ENCODE assay signal across 25 cellular contexts in genomic region chr7:159157714-159158113, GRCh38. TPM values are rescaled to one million over a fixed set of nuclear protein-coding genes. Genes with fewer than 3 reads are reported as not detected.
DNase-seq lines count a peak whose midpoint lies in the region; TF ChIP-seq lines count a peak whose summit lies in the region.
"Had no signal": no experiment of that assay in that cellular context is flagged by ENCODE, and none has a peak within 500 bp of the region (broad histone marks: within the 10 kb centered on the region; RNA-seq: fewer than 3 reads in every experiment).

No MANE protein-coding gene starts in this region.

- H3K4me3 Mint-ChIP-seq in osteocyte (ENCODE audit: unreplicated experiment) = no peak overlapping the region
- H3K4me3 Mint-ChIP-seq: CD14-positive monocyte; CD4-positive, alpha-beta memory T cell; CD4-positive, CD25-positive, alpha-beta regulatory T cell; CD8-positive, alpha-beta memory T cell had no signal

- no peak for TF ChIP-seq POLR2A in esophagus muscularis mucosa (IDR thresholded peaks at IDR 0.05; ENCODE audit: low read depth)

- no peak overlapping the region for H3K27ac Mint-ChIP-seq in osteocyte (ENCODE audit: unreplicated experiment)
- H3K27ac Mint-ChIP-seq: CD14-positive monocyte; CD4-positive, alpha-beta memory T cell; CD4-positive, CD25-positive, alpha-beta regulatory T cell; CD8-positive, alpha-beta memory T cell had no signal

- H3K36me3 Mint-ChIP-seq in osteocyte (ENCODE audit: unreplicated experiment) = no peaks in the 10 kb centered on the region
- H3K36me3 Mint-ChIP-seq: CD14-positive monocyte; CD4-positive, alpha-beta memory T cell; CD4-positive, CD25-positive, alpha-beta regulatory T cell; CD8-positive, alpha-beta memory T cell had no signal

- H3K27ac ChIP-seq in esophagus muscularis mucosa (replicated peaks in 1 of 4) = no peak overlapping the region
- H3K27ac ChIP-seq: 22Rv1, BLaER1 had no signal

- H3K9me3 Mint-ChIP-seq in osteocyte (ENCODE audit: unreplicated experiment) = no peaks in the 10 kb centered on the region
- H3K9me3 Mint-ChIP-seq: CD14-positive monocyte; CD4-positive, CD25-positive, alpha-beta regulatory T cell; CD8-positive, alpha-beta memory T cell had no signal

- no peaks in the 10 kb centered on the region for H3K27me3 Mint-ChIP-seq in osteocyte (ENCODE audit: unreplicated experiment)

- peaks cover 0 to 7% (median 0%) of the 10 kb centered on the region in 4 donors for H3K27me3 ChIP-seq in esophagus muscularis mucosa
- H3K27me3 ChIP-seq: BE2C, BLaER1 had no signal

- no peaks in the 10 kb centered on the region for H3K36me3 ChIP-seq in esophagus muscularis mucosa
- H3K36me3 ChIP-seq: BE2C, BLaER1 had no signal

- no peaks in the 10 kb centered on the region for H3K9me3 ChIP-seq in esophagus muscularis mucosa
- H3K9me3 ChIP-seq: BE2C, BLaER1 had no signal

- no peaks in the 10 kb centered on the region for H3K4me1 ChIP-seq in esophagus muscularis mucosa
- H3K4me1 ChIP-seq: BE2C had no signal

- H3K4me3 ChIP-seq in esophagus muscularis mucosa = no peak overlapping the region
- H3K4me3 ChIP-seq: BLaER1, GM12878 had no signal

- no peaks in the 10 kb centered on the region for H3K4me1 Mint-ChIP-seq in osteocyte (ENCODE audit: unreplicated experiment)
- H3K4me1 Mint-ChIP-seq: CD14-positive monocyte; CD4-positive, alpha-beta memory T cell; CD4-positive, CD25-positive, alpha-beta regulatory T cell; CD8-positive, alpha-beta memory T cell had no signal

- DNase-seq in DMS53 (lab: John Stamatoyannopoulos, UW) (peak; percentile 21), DMS53 treated with DMSO at 0.1 percent for 48 hours (lab: John Stamatoyannopoulos, UW; ENCODE audit: unreplicated experiment) (no peak), esophagus muscularis mucosa (ENCODE audit: extremely low spot score) (peak; percentile 47), osteocyte (ENCODE audit: extremely low spot score, unreplicated experiment) (peak; percentile 51), A172 (ENCODE audit: low spot score) (no peak), HuH-7.5 (ENCODE audit: low spot score) (no peak)
- DNase-seq: ACHN; BE2C; C1 segment of cervical spinal cord; CD4-positive, alpha-beta memory T cell; CD4-positive, CD25-positive, alpha-beta regulatory T cell; CD8-positive, alpha-beta memory T cell; COR-L47; DMS 273 treated with DMSO at 0.1 percent for 48 hours; DMS153; DMS79; DND-41; EL; GDM1 had no signal

- intact Hi-C loops in esophagus muscularis mucosa (cut with DNase I) = no loop called here

- 85% methylated on average over 11 of the region's 12 CpGs for WGBS in esophagus muscularis mucosa

- TF ChIP-seq EP300 in esophagus muscularis mucosa (IDR thresholded peaks at IDR 0.05) = no peak

- TF ChIP-seq CTCF in esophagus muscularis mucosa (IDR thresholded peaks at IDR 0.05) (no peak), osteocyte (IDR thresholded peaks at IDR 0.05) (no peak)

RNA-seq across cellular contexts. Expression of gene VIPR2, which starts 13.0 kb away (rescaled TPM):
- 10 to 100 TPM in 2 of 4 donors, 1 to 10 TPM in 2; 9.3 to 16.6 (median 12.1) TPM for total RNA-seq in esophagus muscularis mucosa
- 0.19 and 0.39 TPM in 2 replicates for total RNA-seq in osteocyte
- 0.12 TPM in 1 of 2 replicates, not detected in the other for total RNA-seq in A172 (2014; rRNA removed; shearing (Covaris generic))
- total RNA-seq: A673; CD4-positive, CD25-positive, alpha-beta regulatory T cell; G401; GM12878 had no signal

Comparison
In these comparisons a context has a peak if more than half of its experiments do, and no peak if none do; other contexts are left out.
1. DNase-seq: peak in DMS53 (single experiment), esophagus muscularis mucosa (single experiment) and osteocyte (single experiment); none in DMS53 treated with DMSO at 0.1 percent for 48 hours (single experiment), A172 (single experiment) and HuH-7.5 (single experiment).